In genomic region chr22:41832553-41833368, GRCh38 we compare ENCODE assay signal across 8 cellular contexts. TPM values are rescaled to one million over a fixed set of nuclear protein-coding genes. Genes with fewer than 3 reads are reported as not detected.
DNase-seq lines count a peak whose midpoint lies in the region; ATAC-seq and TF ChIP-seq lines count a peak whose summit lies in the region.

Gene SREBF2, plus strand, starts transcription at chr22:41833105. Its CDS starts 166 bp downstream, at chr22:41833271.

- TF ChIP-seq CTCF in BE2C (IDR thresholded peaks at IDR 0.05; ENCODE audit: low read depth, low read length) (no peak), choroid plexus epithelial cell (conservative IDR thresholded peaks at IDR 0.05; ENCODE audit: low read depth, low read length) (no peak), kidney epithelial cell (IDR thresholded peaks at IDR 0.05; ENCODE audit: insufficient read depth, low read length, poor library complexity, severe bottlenecking) (no peak)

- H3K4me1 ChIP-seq in BE2C = peaks cover 10% of the 10 kb centered on the region

- peaks cover 45% of the 10 kb centered on the region for H3K4me1 Mint-ChIP-seq in activated CD4-positive, alpha-beta T cell treated with anti-CD3 and anti-CD28 coated beads for 36 hours

- no peaks in the 10 kb centered on the region for H3K9me3 Mint-ChIP-seq in activated CD4-positive, alpha-beta T cell treated with anti-CD3 and anti-CD28 coated beads for 36 hours (ENCODE audit: low read depth)

- H3K27me3 ChIP-seq in BE2C (no peaks in the 10 kb centered on the region), kidney epithelial cell (ENCODE audit: control insufficient read depth, insufficient read depth, low read length) (no peaks in the 10 kb centered on the region)

- POLR2A ChIA-PET in activated CD4-positive, alpha-beta T cell treated with anti-CD3 and anti-CD28 coated beads for 36 hours (lab: Charles Lee) = interaction anchor here (0.6 to 2.8 kb wide), 14 partner anchors 8 to 783 kb away, joined by 3 to 54 read pairs (median 5); partner anchors contain the start of genes CCDC134 and CENPM

- H3K4me3 Mint-ChIP-seq in activated CD4-positive, alpha-beta T cell treated with anti-CD3 and anti-CD28 coated beads for 36 hours = peak within 1 kb of the TSS; percentile 96

- H3K27ac Mint-ChIP-seq in activated CD4-positive, alpha-beta T cell treated with anti-CD3 and anti-CD28 coated beads for 36 hours = peak within 1 kb of the TSS; percentile 99

- intact Hi-C loops in activated CD4-positive, alpha-beta T cell treated with anti-CD3 and anti-CD28 coated beads for 36 hours (cut with DNase I, micrococcal nuclease) = loop anchor here (1.0 to 10.0 kb wide), 14 partner anchors 11 to 783 kb away; partner anchors contain the start of genes DESI1 (in 1 of the 2), NAGA (in 1 of the 2), NDUFA6 (in 1 of the 2) and SMDT1 (in 1 of the 2)

- DNase-seq in BE2C (peak; percentile 100), GM19238 (ENCODE audit: insufficient read length, low spot score) (peak; percentile 97), NCI-H524 (lab: John Stamatoyannopoulos, UW) (peak; percentile 99 to 100), choroid plexus epithelial cell (ENCODE audit: low read depth) (peak; percentile 100), kidney epithelial cell (ENCODE audit: low read depth) (peak; percentile 99)
- DNase-seq in activated CD4-positive, alpha-beta T cell treated with anti-CD3 and anti-CD28 coated beads for 36 hours = peak; percentile 100
- peak; percentile 99 for DNase-seq in stimulated activated CD4-positive, alpha-beta T cell treated with anti-CD3 and anti-CD28 coated beads, Interleukin-15, amount 100 ng/mL, for 48 hours (ENCODE audit: low read depth in 2 of 2)

- H3K4me3 ChIP-seq in BE2C (ENCODE audit: low read depth, low read length) (peak within 1 kb of the TSS; percentile 77), choroid plexus epithelial cell (ENCODE audit: low read depth, low read length) (peak within 1 kb of the TSS; percentile 95), kidney epithelial cell (ENCODE audit: low read depth, low read length) (peak within 1 kb of the TSS; percentile 84)

- peaks cover 41% of the 10 kb centered on the region for H3K36me3 Mint-ChIP-seq in activated CD4-positive, alpha-beta T cell treated with anti-CD3 and anti-CD28 coated beads for 36 hours (ENCODE audit: low read depth)

- peaks cover 29% of the 10 kb centered on the region for H3K36me3 ChIP-seq in BE2C
- no peaks in the 10 kb centered on the region for H3K36me3 ChIP-seq in kidney epithelial cell (ENCODE audit: control insufficient read depth, insufficient read depth, low read length)

- CTCF ChIA-PET in activated CD4-positive, alpha-beta T cell treated with anti-CD3 and anti-CD28 coated beads for 36 hours (lab: Charles Lee) = interaction anchor here (0.6 to 3.5 kb wide), 13 partner anchors 9 to 180 kb away, joined by 3 to 14 read pairs (median 4); partner anchors contain the start of gene TNFRSF13C

- ATAC-seq in HG03442 (IDR thresholded peaks at IDR 0.05; ENCODE audit: unreplicated experiment) = peak; percentile 79
- ATAC-seq in activated CD4-positive, alpha-beta T cell treated with anti-CD3 and anti-CD28 coated beads for 36 hours = peak; percentile 94

- H3K9me3 ChIP-seq in BE2C = no peaks in the 10 kb centered on the region

- H3K27me3 Mint-ChIP-seq in activated CD4-positive, alpha-beta T cell treated with anti-CD3 and anti-CD28 coated beads for 36 hours = no peaks in the 10 kb centered on the region

RNA-seq across cellular contexts. Expression of gene SREBF2, which starts in this region (rescaled TPM):
- 236 TPM for polyA plus RNA-seq in BE2C (2012; ENCODE audit: insufficient read depth, insufficient read length, low read depth)
- 100 to 1,000 TPM; 101 to 105 TPM for total RNA-seq in activated CD4-positive, alpha-beta T cell treated with anti-CD3 and anti-CD28 coated beads for 36 hours
- total RNA-seq in kidney epithelial cell = 108 and 133 TPM in 2 replicates

Comparison
In these comparisons a context has a peak if more than half of its experiments do, and no peak if none do; other contexts are left out.
1. Peak in every context shown above with its lines: DNase-seq, ATAC-seq and H3K4me3 ChIP-seq.